12 cellular contexts compared by ENCODE assay signal in genomic region chr15:89876736-89877135, GRCh38. TPM values are rescaled to one million over a fixed set of nuclear protein-coding genes. Genes with fewer than 3 reads are reported as not detected.
"Had no signal": no experiment of that assay in that cellular context is flagged by ENCODE, and none has a peak within 500 bp of the region (broad histone marks: within the 10 kb centered on the region; RNA-seq: fewer than 3 reads in every experiment).

No MANE protein-coding gene starts in this region.

- H3K9me3 ChIP-seq: esophagus muscularis mucosa, suprapubic skin, transverse colon had no signal

- H3K27ac ChIP-seq: esophagus muscularis mucosa, suprapubic skin, transverse colon had no signal

- H3K27me3 Mint-ChIP-seq: stimulated activated naive CD8-positive, alpha-beta T cell treated with anti-CD3 and anti-CD28 coated beads, Interleukin-15, Interleukin-2, amounts not matched to agents 100 ng/mL and 50 ng/mL, for 24 hours had no signal

- H3K27ac Mint-ChIP-seq: activated T-helper 1 cell treated with anti-CD3 and anti-CD28 coated beads, Interleukin-12 subunit alpha, Interleukin-12 subunit beta, Interleukin-2, Interleukin-4 antibody, amounts not matched to agents 30 ng/mL and 10 ng/mL and 1 ng/mL, durations not matched to agents 14 hours and 24 hours and 36 hours; mesothelial cell of epicardium; stimulated activated naive CD8-positive, alpha-beta T cell treated with anti-CD3 and anti-CD28 coated beads, Interleukin-15, Interleukin-2, amounts not matched to agents 100 ng/mL and 50 ng/mL, for 24 hours; T-helper 2 cell treated with Interferon-gamma antibody and Interleukin-4, amounts not matched to agents 5 μg/mL and 100 μg/mL, for 36 hours had no signal

- DNase-seq: activated CD4-positive, alpha-beta T cell treated with anti-CD3 and anti-CD28 coated beads, Interleukin-2, amount 50 U/mL, for 4 hours; aorta; effector CD8-positive, alpha-beta T cell; stimulated activated CD4-positive, alpha-beta T cell treated with anti-CD3 and anti-CD28 coated beads, Interleukin-2, amount 100 ng/mL, for 24 hours; transverse colon had no signal

- H3K9me3 Mint-ChIP-seq: activated T-helper 1 cell treated with anti-CD3 and anti-CD28 coated beads, Interleukin-12 subunit alpha, Interleukin-12 subunit beta, Interleukin-2, Interleukin-4 antibody, amounts not matched to agents 30 ng/mL and 10 ng/mL and 1 ng/mL, durations not matched to agents 14 hours and 24 hours and 36 hours; mesothelial cell of epicardium; stimulated activated naive CD8-positive, alpha-beta T cell treated with anti-CD3 and anti-CD28 coated beads, Interleukin-15, Interleukin-2, amounts not matched to agents 100 ng/mL and 50 ng/mL, for 24 hours; T-helper 2 cell treated with Interferon-gamma antibody and Interleukin-4, amounts not matched to agents 5 μg/mL and 100 μg/mL, for 36 hours had no signal

- H3K4me3 Mint-ChIP-seq: activated T-helper 1 cell treated with anti-CD3 and anti-CD28 coated beads, Interleukin-12 subunit alpha, Interleukin-12 subunit beta, Interleukin-2, Interleukin-4 antibody, amounts not matched to agents 30 ng/mL and 10 ng/mL and 1 ng/mL, durations not matched to agents 14 hours and 24 hours and 36 hours; mesothelial cell of epicardium; stimulated activated naive CD8-positive, alpha-beta T cell treated with anti-CD3 and anti-CD28 coated beads, Interleukin-15, Interleukin-2, amounts not matched to agents 100 ng/mL and 50 ng/mL, for 24 hours; T-helper 2 cell treated with Interferon-gamma antibody and Interleukin-4, amounts not matched to agents 5 μg/mL and 100 μg/mL, for 36 hours had no signal

- H3K4me3 ChIP-seq: esophagus muscularis mucosa, suprapubic skin, transverse colon had no signal

- H3K27me3 ChIP-seq: esophagus muscularis mucosa, suprapubic skin, transverse colon had no signal

- H3K4me1 Mint-ChIP-seq: mesothelial cell of epicardium had no signal

RNA-seq across cellular contexts. Expression of gene ARPIN, which starts 36.0 kb away (rescaled TPM):
- total RNA-seq: activated CD8-positive, alpha-beta memory T cell treated with anti-CD3 and anti-CD28 coated beads for 36 hours; activated T-helper 1 cell treated with anti-CD3 and anti-CD28 coated beads, Interleukin-12 subunit alpha, Interleukin-12 subunit beta, Interleukin-2, Interleukin-4 antibody, amounts not matched to agents 30 ng/mL and 10 ng/mL and 1 ng/mL, durations not matched to agents 14 hours and 24 hours and 36 hours had no signal
